In the genomic region with DNA sequence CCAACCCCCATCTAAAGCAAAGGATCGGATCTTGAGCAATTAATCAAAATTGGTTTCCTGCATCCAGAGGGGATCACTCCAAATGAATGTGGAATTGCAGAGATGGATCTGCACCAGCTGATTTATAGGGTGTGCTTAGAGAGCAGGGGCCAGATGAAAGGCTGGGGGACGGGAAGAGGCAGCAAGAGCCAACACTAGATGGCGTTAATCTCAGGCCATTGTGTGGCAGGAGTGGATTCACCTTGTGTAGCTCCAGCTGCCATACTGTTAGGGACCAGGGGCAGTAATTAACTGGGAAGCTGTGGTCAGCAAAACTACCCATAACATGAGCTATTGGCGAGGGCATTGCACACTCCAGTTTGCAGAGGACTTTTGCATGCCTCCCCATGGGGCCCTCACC, we compare ENCODE assay signal across 8 cellular contexts. TPM values are rescaled to one million over a fixed set of nuclear protein-coding genes. Genes with fewer than 3 reads are reported as not detected.
DNase-seq lines count a peak whose midpoint lies in the region; ATAC-seq, FAIRE-seq and TF ChIP-seq lines count a peak whose summit lies in the region.

No MANE protein-coding gene starts in this region.

- no peak overlapping the region for H2AK5ac ChIP-seq in H1 (ENCODE audit: low read depth, low read length)

- TF ChIP-seq EP300 in H1 (IDR thresholded peaks at IDR 0.05; ENCODE audit: borderline replicate concordance in 1 of 2, low read depth in 2 of 2, low read length in 2 of 2), result no peak

- peaks cover 4% of the 10 kb centered on the region for H3K27me3 ChIP-seq in BJ (ENCODE audit: control insufficient read depth, insufficient read depth, low read length)
- H3K27me3 ChIP-seq in H1 (replicated peaks in 1 of 4; ENCODE audit: control insufficient read depth in 3 of 4, extremely low read depth in 1 of 4, insufficient read depth in 3 of 4, low read length in 3 of 4), result peaks cover 0 to 3% (median 0%) of the 10 kb centered on the region in 4 experiments; a peak in 1 of 7 replicates
- no peaks in the 10 kb centered on the region for H3K27me3 ChIP-seq in aorta (ENCODE audit: control insufficient read depth in 1 of 2, insufficient read depth in 2 of 2, low read length in 1 of 2)

- H3K79me1 ChIP-seq in H1 (ENCODE audit: low read depth, low read length), result no peaks in the 10 kb centered on the region

- no peaks in the 10 kb centered on the region for H4K20me1 ChIP-seq in H1 (replicated peaks in 1 of 2; ENCODE audit: control insufficient read depth in 1 of 2, insufficient read depth in 2 of 2, low read length in 2 of 2)

- TF ChIP-seq CTCF in BJ (IDR thresholded peaks at IDR 0.05; ENCODE audit: insufficient read depth, low read depth, low read length) (peak; percentile 43), H1 (IDR thresholded peaks at IDR 0.05; ENCODE audit: control extremely low read depth in 1 of 3, insufficient read depth in 1 of 3, low read depth in 1 of 3, low read length in 3 of 3) (peak; percentile 78 to 93 (median 90))

- POLR2A ChIA-PET in BJ (lab: Charles Lee), result no interaction called here
- POLR2A ChIA-PET in H1 (lab: Charles Lee; ENCODE audit: partially characterized antibody), result interaction anchor here (1.1 to 2.4 kb wide), 4 partner anchors 13 to 25 kb away, joined by 3 to 5 read pairs (median 4); no protein-coding TSS in a partner anchor

- no peak overlapping the region for H3K23ac ChIP-seq in H1 (ENCODE audit: insufficient read length)

- H3K9me3 ChIP-seq in H1 (ENCODE audit: insufficient read depth in 2 of 2, low read depth in 1 of 2, low read length in 1 of 2) (no peaks in the 10 kb centered on the region), aorta (ENCODE audit: control insufficient read depth, low read length) (no peaks in the 10 kb centered on the region)

- no peaks in the 10 kb centered on the region; the same call in 1 of the 2 replicates for H3K23me2 ChIP-seq in H1 (ENCODE audit: low read depth, low read length)

- FAIRE-seq in H1 (lab: Jason Lieb, UNC), result peak; percentile 7

- no peak overlapping the region for H3K56ac ChIP-seq in H1 (replicated peaks; ENCODE audit: insufficient read length, low read depth, low read length)

- no peak overlapping the region for H2BK15ac ChIP-seq in H1 (ENCODE audit: low read length)

- no peak overlapping the region for H2BK120ac ChIP-seq in H1 (replicated peaks; ENCODE audit: low read depth, low read length)

- H3K27ac ChIP-seq in H1 (ENCODE audit: low read depth, low read length), result no peak overlapping the region
- no peak overlapping the region for H3K27ac ChIP-seq in aorta (ENCODE audit: low read depth in 1 of 2, low read length in 2 of 2)

- no peak overlapping the region for H3K18ac ChIP-seq in H1 (ENCODE audit: extremely low read depth, low read length)

- H2BK12ac ChIP-seq in H1 (ENCODE audit: low read depth, low read length), result no peak overlapping the region

- H3K14ac ChIP-seq in H1 (ENCODE audit: insufficient read length), result no peak overlapping the region

- 18% methylated on average over 4 of the region's 4 CpGs; no CpG with 5 or more reads in 1 of the 2 experiments for WGBS in H1 (ENCODE audit: extremely low coverage in 1 of 2, insufficient coverage in 1 of 2, insufficient read length in 1 of 2, insufficient replicate concordance in 2 of 2, low coverage in 1 of 2, low lambda C conversion rate in 2 of 2, missing lambda C conversion rate in 1 of 2), 2 experiments
- 79 to 81% methylated on average over 4 of the region's 4 CpGs for WGBS in aorta, 2 donors

- no peak for TF ChIP-seq POLR2A in H1 (IDR thresholded peaks at IDR 0.05; ENCODE audit: control extremely low read depth in 1 of 2, low read depth in 2 of 2, low read length in 2 of 2)

- no peak overlapping the region for H3K4me3 ChIP-seq in BJ (ENCODE audit: low read depth, low read length)
- H3K4me3 ChIP-seq in H1 (ENCODE audit: extremely low read depth in 1 of 4, insufficient read depth in 2 of 4, low read depth in 3 of 4, low read length in 4 of 4), result no peak overlapping the region
- H3K4me3 ChIP-seq in aorta (ENCODE audit: low read length in 2 of 2), result no peak overlapping the region

- no peak overlapping the region for H3K9ac ChIP-seq in H1 (replicated peaks in 1 of 4; ENCODE audit: extremely low read depth in 1 of 4, low read depth in 3 of 4, low read length in 3 of 4)

- H2AFZ ChIP-seq in H1 (ENCODE audit: low read length), result no peak overlapping the region

- no peak for ATAC-seq in HG02970 (IDR thresholded peaks at IDR 0.05; ENCODE audit: low FRiP score, unreplicated experiment)
- no peak for ATAC-seq in aorta (ENCODE audit: low FRiP score)

- H3K36me3 ChIP-seq in BJ (ENCODE audit: control insufficient read depth, insufficient read depth, low read length) (no peaks in the 10 kb centered on the region), H1 (ENCODE audit: control insufficient read depth in 2 of 4, insufficient read depth in 4 of 4, low read length in 3 of 4) (no peaks in the 10 kb centered on the region), aorta (ENCODE audit: control insufficient read depth in 1 of 2, insufficient read depth in 2 of 2, low read length in 1 of 2) (no peaks in the 10 kb centered on the region)

- TF ChIP-seq RAD21 in H1 (IDR thresholded peaks at IDR 0.05 in 1 of 2, conservative IDR thresholded peaks at IDR 0.05 in 1 of 2; ENCODE audit: low read depth in 2 of 2, low read length in 2 of 2), result peak; percentile 68 to 74

- H2BK20ac ChIP-seq in H1 (ENCODE audit: low read length), result no peak overlapping the region

- H3K4me1 ChIP-seq in H1 (replicated peaks in 1 of 4; ENCODE audit: control insufficient read depth in 3 of 4, insufficient read depth in 4 of 4, low read length in 3 of 4) (peaks cover 0 to 4% (median 0%) of the 10 kb centered on the region in 4 experiments; a peak in 2 of 7 replicates), aorta (ENCODE audit: control insufficient read depth in 1 of 2, insufficient read depth in 2 of 2, low read length in 2 of 2) (no peaks in the 10 kb centered on the region)

- no peak overlapping the region for H3K4ac ChIP-seq in H1 (replicated peaks; ENCODE audit: insufficient read length, low read depth, low read length)

- H3K4me2 ChIP-seq in H1 (ENCODE audit: insufficient read depth in 1 of 2, low read depth in 2 of 2, low read length in 2 of 2), result no peak overlapping the region

- CTCF ChIA-PET in BJ (lab: Yijun Ruan, JAX), result interaction anchor here (0.9 to 2.0 kb wide), 6 partner anchors 31 to 116 kb away, joined by 3 to 8 read pairs (median 4); no protein-coding TSS in a partner anchor
- CTCF ChIA-PET in H1 (lab: Charles Lee; ENCODE audit: partially characterized antibody), result interaction anchor here (0.6 to 7.2 kb wide), 36 partner anchors 8 to 480 kb away, joined by 3 to 74 read pairs (median 4); no protein-coding TSS in a partner anchor

- no peaks in the 10 kb centered on the region for H3K79me2 ChIP-seq in H1 (ENCODE audit: control insufficient read depth in 1 of 2, insufficient read depth in 2 of 2, low read length in 2 of 2)

- no peak for DNase-seq in BJ (ENCODE audit: low read depth)
- DNase-seq in H4 (ENCODE audit: low spot score), result peak; percentile 48
- DNase-seq in NCI-H82 (lab: John Stamatoyannopoulos, UW), result peak; percentile 84
- DNase-seq in H1 (ENCODE audit: low read depth in 1 of 2, low spot score in 2 of 2), result no peak
- peak; percentile 28 for DNase-seq in superior temporal gyrus (ENCODE audit: extremely low spot score)
- no peak for DNase-seq in foreskin melanocyte
- DNase-seq in aorta, result no peak

- no peak overlapping the region for H4K5ac ChIP-seq in H1 (ENCODE audit: insufficient read length, low read depth, low read length)

- no peak overlapping the region for H4K8ac ChIP-seq in H1 (ENCODE audit: extremely low read depth, insufficient read depth, low read length)

- H4K91ac ChIP-seq in H1 (replicated peaks; ENCODE audit: insufficient read length, low read length), result no peak overlapping the region

- intact Hi-C loops in aorta (cut with DNase I), result no loop called here

- no peak overlapping the region for H2BK5ac ChIP-seq in H1 (ENCODE audit: low read depth, low read length)

TF ChIP-seq in H1, 55 proteins besides CTCF, POLR2A, EP300 and RAD21 (continues in another document):
- no peak for TF ChIP-seq NRF1 (IDR thresholded peaks at IDR 0.05; ENCODE audit: low read depth, low read length)
- TF ChIP-seq, protein P1, sequence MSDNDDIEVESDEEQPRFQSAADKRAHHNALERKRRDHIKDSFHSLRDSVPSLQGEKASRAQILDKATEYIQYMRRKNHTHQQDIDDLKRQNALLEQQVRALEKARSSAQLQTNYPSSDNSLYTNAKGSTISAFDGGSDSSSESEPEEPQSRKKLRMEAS (IDR thresholded peaks at IDR 0.05), result peak; percentile 51; the same call in 1 of the 2 replicates
- no peak for TF ChIP-seq EZH2 (IDR thresholded peaks at IDR 0.05; ENCODE audit: low read depth, low read length, severe bottlenecking)
- TF ChIP-seq CBX8 (IDR thresholded peaks at IDR 0.05; ENCODE audit: borderline replicate concordance, low read depth, low read length), result no peak
- no peak for TF ChIP-seq CEBPB (IDR thresholded peaks at IDR 0.05; ENCODE audit: low read depth, low read length)
- TF ChIP-seq BACH1 (IDR thresholded peaks at IDR 0.05; ENCODE audit: low read length), result no peak
- peak; percentile 23; the same call in 1 of the 2 replicates for TF ChIP-seq CREB1 (IDR thresholded peaks at IDR 0.05)
- TF ChIP-seq CHD2 (IDR thresholded peaks at IDR 0.05; ENCODE audit: low read length), result no peak
- no peak for TF ChIP-seq PHF8 (conservative IDR thresholded peaks at IDR 0.05; ENCODE audit: low read depth, low read length)
- TF ChIP-seq, protein P2, sequence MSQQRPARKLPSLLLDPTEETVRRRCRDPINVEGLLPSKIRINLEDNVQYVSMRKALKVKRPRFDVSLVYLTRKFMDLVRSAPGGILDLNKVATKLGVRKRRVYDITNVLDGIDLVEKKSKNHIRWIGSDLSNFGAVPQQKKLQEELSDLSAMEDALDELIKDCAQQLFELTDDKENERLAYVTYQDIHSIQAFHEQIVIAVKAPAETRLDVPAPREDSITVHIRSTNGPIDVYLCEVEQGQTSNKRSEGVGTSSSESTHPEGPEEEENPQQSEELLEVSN (IDR thresholded peaks at IDR 0.05), result no peak
- peak; percentile 67; the same call in 1 of the 2 replicates for TF ChIP-seq YY1 (IDR thresholded peaks at IDR 0.05; ENCODE audit: low read depth, low read length)

RNA-seq across cellular contexts. Expression of a gene that starts 35.6 kb away (rescaled TPM):
- 1,158 and 1,604 TPM in 2 replicates for polyA plus RNA-seq in BJ (2011; rRNA removed)
- 433 and 530 TPM in 2 replicates for polyA minus RNA-seq in BJ (2011; rRNA and poly(A)+ RNA removed)
- total RNA-seq in H4 (2014; rRNA removed; shearing (Covaris generic)), result 986 and 1,416 TPM in 2 replicates
- total RNA-seq in H1 (2021; fragmentation: NEBNext Ultra II Directional; extraction: Animal tissue kit (Norgen Biotek cat#: 25700)), result 420 and 424 TPM in 2 replicates
- polyA plus RNA-seq in H1 (2011; rRNA removed), result 621 and 869 TPM in 2 replicates
- polyA plus RNA-seq in H1 (2011; cell fraction: cytosol; rRNA removed), result 482 TPM
- 605 TPM for polyA plus RNA-seq in H1 (2011; cell fraction: nucleus; rRNA removed)
- polyA plus RNA-seq in H1 (2012, experiment 1 of 2), result 280 to 399 TPM (median 368 TPM) in 4 replicates
- polyA plus RNA-seq in H1 (2012, experiment 2 of 2), result 351 TPM
- polyA plus RNA-seq in H1 (2013, experiment 1 of 2), result 739 TPM
- polyA plus RNA-seq in H1 (2013, experiment 2 of 2), result 760 TPM
- polyA minus RNA-seq in H1 (2011; rRNA and poly(A)+ RNA removed), result 124 and 163 TPM in 2 replicates
- polyA minus RNA-seq in H1 (2011; cell fraction: cytosol; rRNA and poly(A)+ RNA removed), result 266 TPM
- polyA minus RNA-seq in H1 (2011; cell fraction: nucleus; rRNA and poly(A)+ RNA removed), result 239 TPM
- 100 to 1,000 TPM; 206 to 256 TPM for total RNA-seq in aorta
- 100 to 1,000 TPM in 1 of 2 donors, 10 to 100 TPM in 1; 59.4 to 112 TPM for polyA plus RNA-seq in aorta

Comparison
In these comparisons a context has a peak if more than half of its experiments do, and no peak if none do; other contexts are left out.
1. DNase-seq: peak in H4 (single experiment), NCI-H82 (single experiment) and superior temporal gyrus (single experiment); none in BJ (single experiment), H1 (0 of 2), foreskin melanocyte (single experiment) and aorta (0 of 2).